Comparison of ENCODE assay signal across 15 cellular contexts in the genomic region with DNA sequence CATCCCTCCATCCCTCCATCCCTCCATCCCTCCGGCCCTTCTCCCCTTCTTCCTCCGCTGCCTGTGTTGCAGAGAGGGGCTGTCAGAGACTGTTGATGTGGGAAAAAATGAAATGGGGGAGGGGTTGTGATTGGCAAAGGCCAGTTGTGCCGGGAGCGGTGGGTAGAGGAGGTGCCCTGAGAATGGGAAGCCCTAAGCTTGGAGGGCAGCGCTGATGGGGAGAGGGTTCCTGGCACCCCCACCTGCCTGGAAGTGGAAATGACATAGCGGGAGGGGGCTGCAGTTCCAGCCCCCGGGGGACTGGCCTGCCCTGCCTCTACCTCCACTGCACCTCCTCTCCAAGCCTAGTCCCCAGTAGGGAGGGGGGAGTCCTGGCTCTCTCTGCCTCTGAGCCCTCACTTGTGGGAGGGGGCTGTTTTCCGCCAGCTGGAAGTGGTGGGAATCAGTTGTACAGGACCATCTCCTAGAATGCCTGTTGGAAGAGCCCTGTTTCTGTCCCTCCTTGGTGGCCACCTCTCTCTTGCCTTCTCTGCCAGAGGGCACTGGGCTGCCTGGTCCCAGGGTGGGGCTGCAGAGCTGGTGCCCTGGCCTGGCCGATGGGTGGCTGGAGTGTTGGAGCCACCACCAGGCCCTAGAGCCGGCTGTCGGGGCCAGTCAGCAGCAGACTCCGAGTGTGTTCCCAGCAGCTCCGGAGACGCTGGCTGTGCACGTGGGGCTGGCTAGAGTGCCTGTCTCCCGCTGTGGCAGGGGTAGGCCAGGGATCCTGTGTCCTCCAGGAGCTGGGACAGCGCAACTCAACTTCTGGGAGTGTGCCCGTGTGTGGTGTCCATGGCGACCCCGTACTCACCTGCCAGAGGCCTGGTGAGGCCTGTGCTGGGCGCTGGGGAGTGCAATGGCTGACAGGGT. TPM values are rescaled to one million over a fixed set of nuclear protein-coding genes. Genes with fewer than 3 reads are reported as not detected.
DNase-seq lines count a peak whose midpoint lies in the region; FAIRE-seq and TF ChIP-seq lines count a peak whose summit lies in the region.
"Had no signal": no experiment of that assay in that cellular context is flagged by ENCODE, and none has a peak within 500 bp of the region (broad histone marks: within the 10 kb centered on the region; RNA-seq: fewer than 3 reads in every experiment).

No MANE protein-coding gene starts in this region.

- FAIRE-seq in frontal cortex (lab: Jason Lieb, UNC): no peak
- FAIRE-seq: G401.6 had no signal

- H3K4me3 Mint-ChIP-seq in glutamatergic neuron (ENCODE audit: unreplicated experiment) (peak overlapping the region; percentile 65), nephron (peak overlapping the region; percentile 63 to 72 (median 66))
- H3K4me3 Mint-ChIP-seq: dendritic cell treated with granulocyte-macrophage colony-stimulating factor and Interleukin-4, amounts not matched to agents 40 ng/mL and 50 ng/mL, for 4 days had no signal

- peaks cover 10% of the 10 kb centered on the region for H3K9me3 Mint-ChIP-seq in glutamatergic neuron (ENCODE audit: unreplicated experiment)
- H3K9me3 Mint-ChIP-seq in nephron: no peaks in the 10 kb centered on the region
- H3K9me3 Mint-ChIP-seq: dendritic cell treated with granulocyte-macrophage colony-stimulating factor and Interleukin-4, amounts not matched to agents 40 ng/mL and 50 ng/mL, for 4 days had no signal

- no peaks in the 10 kb centered on the region for H3K9me3 ChIP-seq in NT2/D1 (ENCODE audit: insufficient read depth, low read length)
- H3K9me3 ChIP-seq in effector memory CD4-positive, alpha-beta T cell (ENCODE audit: control insufficient read depth, low read length): no peaks in the 10 kb centered on the region
- H3K9me3 ChIP-seq: BLaER1 treated with 17β-estradiol and CSF1 and Interleukin-3, amounts not matched to agents 10 nM and 100 nM had no signal

- H3K4me3 ChIP-seq in NT2/D1 (ENCODE audit: insufficient read length, low read depth): peak overlapping the region; percentile 63
- no peak overlapping the region for H3K4me3 ChIP-seq in effector memory CD4-positive, alpha-beta T cell (ENCODE audit: insufficient read depth, low read depth, low read length, poor library complexity, severe bottlenecking)
- H3K4me3 ChIP-seq: GM23248 had no signal

- peak; percentile 18 for DNase-seq in ELF-1 (ENCODE audit: low read depth, low spot score)
- no peak for DNase-seq in NT2/D1 (ENCODE audit: low read depth, low spot score)
- DNase-seq in glutamatergic neuron: no peak
- DNase-seq in hepatic stellate cell (ENCODE audit: low spot score): no peak
- DNase-seq in effector memory CD4-positive, alpha-beta T cell: no peak
- no peak for DNase-seq in frontal cortex (ENCODE audit: low spot score in 2 of 2)
- no peak for DNase-seq in NOMO-1 (lab: John Stamatoyannopoulos, UW; ENCODE audit: unreplicated experiment in 2 of 2)
- DNase-seq: GM23248, NCI-H2029 treated with DMSO at 0.1 percent for 48 hours had no signal

- H3K27me3 Mint-ChIP-seq in glutamatergic neuron (ENCODE audit: unreplicated experiment) (peaks cover 29% of the 10 kb centered on the region), nephron (ENCODE audit: low read depth) (peaks cover 85% of the 10 kb centered on the region)

- H3K4me1 Mint-ChIP-seq in glutamatergic neuron (ENCODE audit: low read depth, unreplicated experiment) (peaks cover 12% of the 10 kb centered on the region), nephron (peaks cover 9% of the 10 kb centered on the region)

- H3K9ac ChIP-seq in NT2/D1 (ENCODE audit: insufficient read length, low read depth): peak overlapping the region; percentile 79
- H3K9ac ChIP-seq: BLaER1 treated with 17β-estradiol and CSF1 and Interleukin-3, amounts not matched to agents 10 nM and 100 nM; GM23248 had no signal

- H3K36me3 ChIP-seq in NT2/D1 (ENCODE audit: insufficient read depth, insufficient read length, low read length): no peaks in the 10 kb centered on the region
- no peaks in the 10 kb centered on the region for H3K36me3 ChIP-seq in effector memory CD4-positive, alpha-beta T cell (ENCODE audit: control insufficient read depth, insufficient read depth, low read length)
- H3K36me3 ChIP-seq: BLaER1 treated with 17β-estradiol and CSF1 and Interleukin-3, amounts not matched to agents 10 nM and 100 nM had no signal

- H3K27ac ChIP-seq in effector memory CD4-positive, alpha-beta T cell (ENCODE audit: insufficient read depth, low read length, poor library complexity, severe bottlenecking): no peak overlapping the region
- H3K27ac ChIP-seq: BLaER1 treated with 17β-estradiol and CSF1 and Interleukin-3, amounts not matched to agents 10 nM and 100 nM; GM23248; SK-N-MC; skin epidermis had no signal

- peaks cover 44% of the 10 kb centered on the region for H3K27me3 ChIP-seq in NT2/D1 (ENCODE audit: insufficient read depth, insufficient read length)
- peaks cover 52% of the 10 kb centered on the region for H3K27me3 ChIP-seq in effector memory CD4-positive, alpha-beta T cell (replicated peaks; ENCODE audit: control insufficient read depth, insufficient read depth, low read length, poor library complexity, severe bottlenecking)

- H3K27ac Mint-ChIP-seq in glutamatergic neuron (ENCODE audit: unreplicated experiment) (no peak overlapping the region), nephron (no peak overlapping the region)
- H3K27ac Mint-ChIP-seq: dendritic cell treated with granulocyte-macrophage colony-stimulating factor and Interleukin-4, amounts not matched to agents 40 ng/mL and 50 ng/mL, for 4 days had no signal

- H3K36me3 Mint-ChIP-seq in glutamatergic neuron (ENCODE audit: unreplicated experiment) (no peaks in the 10 kb centered on the region), nephron (ENCODE audit: low read depth) (no peaks in the 10 kb centered on the region)

- TF ChIP-seq CTCF in glutamatergic neuron (IDR thresholded peaks at IDR 0.05; ENCODE audit: partially characterized antibody, unreplicated experiment) (no peak), nephron (IDR thresholded peaks at IDR 0.05; ENCODE audit: unreplicated experiment in 3 of 3) (no peak)

- H3K4me1 ChIP-seq in NT2/D1 (ENCODE audit: insufficient read depth, insufficient read length): peaks cover 32% of the 10 kb centered on the region
- H3K4me1 ChIP-seq in effector memory CD4-positive, alpha-beta T cell (ENCODE audit: control insufficient read depth, insufficient read depth, low read length, poor library complexity, severe bottlenecking): peaks cover 9% of the 10 kb centered on the region

RNA-seq across cellular contexts. Expression of a gene that starts 1.5 kb away (rescaled TPM):
- 199 TPM for total RNA-seq in glutamatergic neuron (ENCODE audit: unreplicated experiment)
- total RNA-seq in frontal cortex: 22.0 TPM
